In genomic region chr13:107832521-107833095, GRCh38 we compare ENCODE assay signal across 21 cellular contexts.
"Had no signal": no experiment of that assay in that cellular context is flagged by ENCODE, and none has a peak within 500 bp of the region (broad histone marks: within the 10 kb centered on the region; RNA-seq: fewer than 3 reads in every experiment).

No MANE protein-coding gene starts in this region.

- H3K9me3 ChIP-seq: mucosa of descending colon, right lobe of liver, thyroid gland had no signal

- H3K36me3 ChIP-seq: cardiac muscle cell, right lobe of liver, thyroid gland had no signal

- H3K9me3 Mint-ChIP-seq: activated naive CD8-positive, alpha-beta T cell treated with anti-CD3 and anti-CD28 coated beads, Interleukin-2, amount 10 ng/mL, durations not matched to agents 7 days and 5 days; dendritic cell treated with granulocyte-macrophage colony-stimulating factor and Interleukin-4, amounts not matched to agents 40 ng/mL and 50 ng/mL, for 4 days had no signal

- H3K4me3 Mint-ChIP-seq: activated CD4-positive, alpha-beta memory T cell treated with anti-CD3 and anti-CD28 coated beads for 36 hours; activated naive CD4-positive, alpha-beta T cell treated with anti-CD3 and anti-CD28 coated beads for 36 hours; activated naive CD8-positive, alpha-beta T cell treated with anti-CD3 and anti-CD28 coated beads, Interleukin-2, amount 10 ng/mL, durations not matched to agents 7 days and 5 days; dendritic cell treated with granulocyte-macrophage colony-stimulating factor and Interleukin-4, amounts not matched to agents 40 ng/mL and 50 ng/mL, for 4 days; naive B cell; stimulated activated naive CD8-positive, alpha-beta T cell treated with anti-CD3 and anti-CD28 coated beads, Interleukin-15, Interleukin-2, amounts not matched to agents 100 ng/mL and 50 ng/mL, for 24 hours had no signal

- H3K4me1 ChIP-seq: foreskin keratinocyte, right lobe of liver, thyroid gland had no signal

- ATAC-seq: foreskin keratinocyte, mucosa of descending colon, right lobe of liver had no signal

- H3K4me1 Mint-ChIP-seq: activated naive CD8-positive, alpha-beta T cell treated with anti-CD3 and anti-CD28 coated beads, Interleukin-2, amount 10 ng/mL, durations not matched to agents 7 days and 5 days; naive B cell had no signal

- DNase-seq: activated CD4-positive, alpha-beta memory T cell treated with anti-CD3 and anti-CD28 coated beads for 36 hours; activated CD4-positive, alpha-beta T cell treated with anti-CD3 and anti-CD28 coated beads for 48 hours; activated CD4-positive, CD25-positive, alpha-beta regulatory T cell; activated naive CD4-positive, alpha-beta T cell treated with anti-CD3 and anti-CD28 coated beads for 36 hours; activated naive CD8-positive, alpha-beta T cell treated with anti-CD3 and anti-CD28 coated beads, Interleukin-2, amount 10 ng/mL, durations not matched to agents 7 days and 5 days; activated T-cell treated with anti-CD3 and anti-CD28 coated beads, Interleukin-2, amount 50 U/mL, for 48 hours; effector CD8-positive, alpha-beta T cell; foreskin keratinocyte; mesendoderm; mucosa of descending colon; naive B cell; occipital lobe; right lobe of liver; stimulated activated CD4-positive, alpha-beta T cell treated with anti-CD3 and anti-CD28 coated beads, Interleukin-1b, Interleukin-23, amount 100 ng/mL, for 48 hours; substantia nigra; T-helper 9 cell; thyroid gland had no signal

- H3K27ac Mint-ChIP-seq: activated CD4-positive, alpha-beta memory T cell treated with anti-CD3 and anti-CD28 coated beads for 36 hours; activated naive CD4-positive, alpha-beta T cell treated with anti-CD3 and anti-CD28 coated beads for 36 hours; activated naive CD8-positive, alpha-beta T cell treated with anti-CD3 and anti-CD28 coated beads, Interleukin-2, amount 10 ng/mL, durations not matched to agents 7 days and 5 days; dendritic cell treated with granulocyte-macrophage colony-stimulating factor and Interleukin-4, amounts not matched to agents 40 ng/mL and 50 ng/mL, for 4 days; naive B cell; stimulated activated naive CD8-positive, alpha-beta T cell treated with anti-CD3 and anti-CD28 coated beads, Interleukin-15, Interleukin-2, amounts not matched to agents 100 ng/mL and 50 ng/mL, for 24 hours had no signal

- H3K36me3 Mint-ChIP-seq: activated CD4-positive, alpha-beta memory T cell treated with anti-CD3 and anti-CD28 coated beads for 36 hours; activated naive CD8-positive, alpha-beta T cell treated with anti-CD3 and anti-CD28 coated beads, Interleukin-2, amount 10 ng/mL, durations not matched to agents 7 days and 5 days; naive B cell had no signal

- H3K4me3 ChIP-seq: cardiac muscle cell, mucosa of descending colon, right lobe of liver, skin epidermis, thyroid gland had no signal

- H3K27ac ChIP-seq: cardiac muscle cell, foreskin keratinocyte, right lobe of liver, skin epidermis, thyroid gland had no signal

- H3K27me3 ChIP-seq: cardiac muscle cell, foreskin keratinocyte, right lobe of liver, thyroid gland had no signal

- H3K27me3 Mint-ChIP-seq: activated CD4-positive, alpha-beta memory T cell treated with anti-CD3 and anti-CD28 coated beads for 36 hours; activated naive CD8-positive, alpha-beta T cell treated with anti-CD3 and anti-CD28 coated beads, Interleukin-2, amount 10 ng/mL, durations not matched to agents 7 days and 5 days; dendritic cell treated with granulocyte-macrophage colony-stimulating factor and Interleukin-4, amounts not matched to agents 40 ng/mL and 50 ng/mL, for 4 days; naive B cell; stimulated activated naive CD8-positive, alpha-beta T cell treated with anti-CD3 and anti-CD28 coated beads, Interleukin-15, Interleukin-2, amounts not matched to agents 100 ng/mL and 50 ng/mL, for 24 hours had no signal
